In genomic region chr6:32876603-32877002, GRCh38 we compare ENCODE assay signal across 11 cellular contexts. TPM values are rescaled to one million over a fixed set of nuclear protein-coding genes. Genes with fewer than 3 reads are reported as not detected.
"Had no signal": no experiment of that assay in that cellular context is flagged by ENCODE, and none has a peak within 500 bp of the region (broad histone marks: within the 10 kb centered on the region; RNA-seq: fewer than 3 reads in every experiment).

No MANE protein-coding gene starts in this region.

- H3K27ac ChIP-seq: GM23248, HL-60 had no signal

- H3K9ac ChIP-seq: GM23248 had no signal

- H3K4me3 Mint-ChIP-seq: HFFc6, IgD-negative memory B cell had no signal

- H3K9me3 Mint-ChIP-seq: HFFc6 had no signal

- ATAC-seq: HCT116, HepG2 had no signal

- H3K27ac Mint-ChIP-seq: HFFc6, IgD-negative memory B cell had no signal

- H3K4me3 ChIP-seq: GM23248, HAP-1 had no signal

- H3K36me3 ChIP-seq: HAP-1 had no signal

- DNase-seq: GM23248, GOT3, H7, HFFc6, KBM-7 had no signal

- FAIRE-seq: HepG2 had no signal

- H2AFZ ChIP-seq: GM23248 had no signal

- H3K9me3 ChIP-seq: HAP-1 had no signal

RNA-seq across cellular contexts. Expression of gene PSMB9, which starts 22.6 kb away (rescaled TPM):
- total RNA-seq: H7 had no signal

RNA-seq across cellular contexts. Expression of gene HLA-DOB, which starts 59.8 kb away (rescaled TPM):
- total RNA-seq: GM23248, H4, H7, HepG2 had no signal
